Comparison of ENCODE assay signal across 8 cellular contexts in the genomic region with DNA sequence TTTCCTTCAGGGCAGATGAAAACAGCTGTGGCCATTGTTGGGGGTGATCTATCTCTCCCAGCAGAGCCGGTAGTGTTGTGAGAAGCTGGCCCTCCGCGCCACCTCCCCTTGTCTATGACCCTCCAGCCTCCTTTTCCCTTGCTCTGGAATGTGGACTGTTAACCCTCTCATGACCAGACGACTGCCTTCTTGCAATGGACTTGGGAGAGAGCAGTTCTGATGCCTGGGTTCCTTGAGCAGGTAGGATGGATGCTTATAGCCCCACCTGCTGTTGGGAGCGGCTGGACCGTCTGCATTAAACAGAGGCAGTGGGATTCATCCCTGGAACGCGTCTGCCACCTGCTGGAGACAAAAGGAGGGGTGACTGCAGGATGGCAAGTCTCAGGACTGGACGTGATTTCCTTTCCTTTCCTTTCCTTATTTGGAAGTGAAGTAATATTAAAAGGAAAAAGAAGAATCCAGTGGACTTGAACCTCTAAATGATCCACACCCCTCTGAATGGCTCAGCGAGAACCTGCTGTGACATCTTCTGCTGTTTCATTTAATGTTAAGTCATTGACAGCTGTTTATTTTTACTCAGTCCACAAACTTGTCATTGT. TPM values are rescaled to one million over a fixed set of nuclear protein-coding genes. Genes with fewer than 3 reads are reported as not detected.
DNase-seq lines count a peak whose midpoint lies in the region; ATAC-seq and TF ChIP-seq lines count a peak whose summit lies in the region.

No MANE protein-coding gene starts in this region.

- H3K27me3 ChIP-seq in HUES48 (ENCODE audit: control insufficient read depth, insufficient read depth, low read length) (peaks cover 23% of the 10 kb centered on the region), endodermal cell (ENCODE audit: control insufficient read depth, insufficient read depth, low read length, poor library complexity, severe bottlenecking) (peaks cover 5% of the 10 kb centered on the region), mesenchymal stem cell (ENCODE audit: control insufficient read depth in 1 of 2, insufficient read depth in 1 of 2, low read length in 2 of 2) (peaks cover 47 to 49% of the 10 kb centered on the region in 2 experiments)

- no peak overlapping the region for H3K4me2 ChIP-seq in mesenchymal stem cell (ENCODE audit: low read length, poor library complexity, severe bottlenecking)

- H3K9ac ChIP-seq in HUES48 (ENCODE audit: low read depth, low read length) (no peak overlapping the region), endodermal cell (ENCODE audit: extremely low read depth, low read length, poor library complexity, severe bottlenecking) (no peak overlapping the region), mesenchymal stem cell (ENCODE audit: low read length) (no peak overlapping the region)

- H2BK12ac ChIP-seq in mesenchymal stem cell (ENCODE audit: low read length in 2 of 2), result no peak overlapping the region

- no peaks in the 10 kb centered on the region for H3K79me1 ChIP-seq in mesenchymal stem cell (replicated peaks; ENCODE audit: low read length, poor library complexity, severe bottlenecking)

- H3K9me3 ChIP-seq in HUES48 (ENCODE audit: control insufficient read depth, insufficient read depth, low read length), result no peaks in the 10 kb centered on the region
- H3K9me3 ChIP-seq in endodermal cell (ENCODE audit: control insufficient read depth, low read length), result no peaks in the 10 kb centered on the region
- H3K9me3 ChIP-seq in mesenchymal stem cell (ENCODE audit: control insufficient read depth, low read length), result no peaks in the 10 kb centered on the region

- H3K4me1 ChIP-seq in HUES48 (ENCODE audit: control insufficient read depth, insufficient read depth, low read length), result peaks cover 9% of the 10 kb centered on the region
- no peaks in the 10 kb centered on the region for H3K4me1 ChIP-seq in endodermal cell (ENCODE audit: control insufficient read depth, insufficient read depth, low read length)
- H3K4me1 ChIP-seq in mesenchymal stem cell (ENCODE audit: control insufficient read depth, insufficient read depth, low read depth, low read length), result peaks cover 6% of the 10 kb centered on the region

- H3K27ac Mint-ChIP-seq in endodermal cell, result peak overlapping the region; percentile 80

- WGBS in endodermal cell (ENCODE audit: insufficient coverage in 1 of 2, insufficient read length in 1 of 2), 2 experiments, result 0 to 2% methylated on average over 3 to 10 of the region's 10 CpGs
- 0% methylated on average over 9 of the region's 10 CpGs for WGBS in mesenchymal stem cell

- no peak overlapping the region for H2BK15ac ChIP-seq in mesenchymal stem cell (ENCODE audit: low read depth, poor library complexity, severe bottlenecking)

- H4K91ac ChIP-seq in mesenchymal stem cell (ENCODE audit: low read length), result no peak overlapping the region

- H3K4me1 Mint-ChIP-seq in endodermal cell, result peaks cover 10% of the 10 kb centered on the region

- H3K23ac ChIP-seq in mesenchymal stem cell (ENCODE audit: low read length in 2 of 2), result no peak overlapping the region

- no peak overlapping the region for H3K18ac ChIP-seq in mesenchymal stem cell (ENCODE audit: low read depth in 1 of 2, low read length in 2 of 2)

- no peak overlapping the region for H2AFZ ChIP-seq in mesenchymal stem cell (ENCODE audit: low read depth, low read length)

- H3K4me3 Mint-ChIP-seq in endodermal cell, result peak overlapping the region; percentile 10

- DNase-seq in DMS79 treated with DMSO at 0.1 percent for 48 hours (lab: John Stamatoyannopoulos, UW) (peak; percentile 80), endodermal cell (peak; percentile 100), mesenchymal stem cell (peak; percentile 88)
- DNase-seq in NK-92 treated with Interleukin-12 subunit alpha and Interleukin-12 subunit beta, amount 100 ng/mL, for 24 hours (lab: John Stamatoyannopoulos, UW), result peak; percentile 82
- DNase-seq in activated CD8-positive, alpha-beta memory T cell treated with anti-CD3 and anti-CD28 coated beads for 24 hours, result peak; percentile 97
- peak; percentile 60 to 68 for DNase-seq in stimulated activated CD8-positive, alpha-beta memory T cell treated with anti-CD3 and anti-CD28 coated beads, Interleukin-15, amount 100 ng/mL, for 4 hours (ENCODE audit: low read depth in 2 of 2)

- peaks cover 28% of the 10 kb centered on the region for H3K27me3 Mint-ChIP-seq in endodermal cell (ENCODE audit: insufficient read depth)

- H3K4me3 ChIP-seq in HUES48 (ENCODE audit: low read depth, low read length) (no peak overlapping the region), endodermal cell (ENCODE audit: low read length) (no peak overlapping the region), mesenchymal stem cell (ENCODE audit: insufficient read depth in 1 of 2, low read depth in 1 of 2, low read length in 2 of 2) (no peak overlapping the region)

- H2BK5ac ChIP-seq in mesenchymal stem cell (ENCODE audit: low read depth, low read length, poor library complexity, severe bottlenecking), result no peak overlapping the region

- H3K4ac ChIP-seq in mesenchymal stem cell (ENCODE audit: low read depth in 1 of 2, low read length in 2 of 2), result no peak overlapping the region

- no peak overlapping the region for H4K8ac ChIP-seq in mesenchymal stem cell (ENCODE audit: low read length)

- no peaks in the 10 kb centered on the region for H3K9me3 Mint-ChIP-seq in endodermal cell

- H3K36me3 ChIP-seq in HUES48 (ENCODE audit: control insufficient read depth, insufficient read depth, low read length), result no peaks in the 10 kb centered on the region
- H3K36me3 ChIP-seq in endodermal cell (ENCODE audit: control insufficient read depth, insufficient read depth, low read length), result peaks cover under 1% of the 10 kb centered on the region
- no peaks in the 10 kb centered on the region for H3K36me3 ChIP-seq in mesenchymal stem cell (ENCODE audit: control insufficient read depth in 1 of 2, insufficient read depth in 2 of 2, low read depth in 1 of 2, low read length in 2 of 2)

- no peak overlapping the region for H2BK120ac ChIP-seq in mesenchymal stem cell (ENCODE audit: low read depth, low read length)

- no peak for ATAC-seq in HG02852 (IDR thresholded peaks at IDR 0.05; ENCODE audit: unreplicated experiment)

- no peak overlapping the region for H3K14ac ChIP-seq in mesenchymal stem cell (ENCODE audit: low read length in 2 of 2)

- H2AK5ac ChIP-seq in mesenchymal stem cell (ENCODE audit: low read length, severe bottlenecking), result no peak overlapping the region

- peak overlapping the region; percentile 57 for H3K27ac ChIP-seq in HUES48 (ENCODE audit: low read depth, low read length)
- no peak overlapping the region for H3K27ac ChIP-seq in endodermal cell (ENCODE audit: low read depth, low read length)
- no peak overlapping the region for H3K27ac ChIP-seq in mesenchymal stem cell (ENCODE audit: low read length, poor library complexity, severe bottlenecking)

- TF ChIP-seq CTCF in endodermal cell (conservative IDR thresholded peaks at IDR 0.05), result peak; percentile 100

- H3K36me3 Mint-ChIP-seq in endodermal cell (ENCODE audit: low read depth), result no peaks in the 10 kb centered on the region

RNA-seq across cellular contexts. Expression of a gene that starts 1.8 kb away (rescaled TPM):
- total RNA-seq in endodermal cell, result not detected
- 39.2 TPM for polyA plus RNA-seq in endodermal cell (2013, experiment 1 of 2)
- 37.0 TPM for polyA plus RNA-seq in endodermal cell (2013, experiment 2 of 2)
- polyA plus RNA-seq in mesenchymal stem cell (2013, experiment 1 of 2), result 0.01 TPM
- not detected for polyA plus RNA-seq in mesenchymal stem cell (2013, experiment 2 of 2)

RNA-seq across cellular contexts. Expression of a gene that starts 18.4 kb away (rescaled TPM):
- 10 to 100 TPM; 25.4 to 31.0 TPM for total RNA-seq in endodermal cell
- polyA plus RNA-seq in endodermal cell (2013, experiment 1 of 2), result 24.9 TPM
- 20.0 TPM for polyA plus RNA-seq in endodermal cell (2013, experiment 2 of 2)
- 118 TPM for polyA plus RNA-seq in mesenchymal stem cell (2013, experiment 1 of 2)
- 120 TPM for polyA plus RNA-seq in mesenchymal stem cell (2013, experiment 2 of 2)

RNA-seq across cellular contexts. Expression of a gene that starts 19.9 kb away (rescaled TPM):
- not detected for total RNA-seq in endodermal cell
- not detected for polyA plus RNA-seq in endodermal cell (2013, experiment 1 of 2)
- polyA plus RNA-seq in endodermal cell (2013, experiment 2 of 2), result not detected
- 0.01 TPM for polyA plus RNA-seq in mesenchymal stem cell (2013, experiment 1 of 2)
- polyA plus RNA-seq in mesenchymal stem cell (2013, experiment 2 of 2), result 0.03 TPM
